ENCODE assay signal across 1 cellular context in the genomic region with DNA sequence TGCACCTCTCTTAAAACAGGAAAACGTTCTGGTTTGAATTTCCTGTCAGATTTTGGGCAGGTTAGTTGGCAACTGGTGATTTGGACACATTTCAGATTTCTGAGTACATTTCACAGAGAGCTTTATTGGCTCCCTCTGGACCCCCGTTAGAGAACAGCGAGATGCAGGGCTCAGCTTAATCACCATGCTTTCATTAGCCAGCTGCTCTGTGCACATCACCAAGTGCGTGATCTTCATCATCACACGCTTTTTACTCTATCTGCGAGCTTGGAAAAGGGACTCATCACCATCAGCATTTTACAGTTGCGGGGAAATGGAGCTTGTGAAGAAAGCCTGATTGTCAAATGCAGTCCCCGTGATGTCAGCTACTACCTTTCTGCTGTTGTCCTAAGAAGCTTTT.
TF ChIP-seq lines count a peak whose summit lies in the region.

No MANE protein-coding gene starts in this region.

TF ChIP-seq in WTC11, 78 proteins besides CTCF, POLR2A, EP300 and RAD21 (continued from another document):
- TF ChIP-seq, protein P1, sequence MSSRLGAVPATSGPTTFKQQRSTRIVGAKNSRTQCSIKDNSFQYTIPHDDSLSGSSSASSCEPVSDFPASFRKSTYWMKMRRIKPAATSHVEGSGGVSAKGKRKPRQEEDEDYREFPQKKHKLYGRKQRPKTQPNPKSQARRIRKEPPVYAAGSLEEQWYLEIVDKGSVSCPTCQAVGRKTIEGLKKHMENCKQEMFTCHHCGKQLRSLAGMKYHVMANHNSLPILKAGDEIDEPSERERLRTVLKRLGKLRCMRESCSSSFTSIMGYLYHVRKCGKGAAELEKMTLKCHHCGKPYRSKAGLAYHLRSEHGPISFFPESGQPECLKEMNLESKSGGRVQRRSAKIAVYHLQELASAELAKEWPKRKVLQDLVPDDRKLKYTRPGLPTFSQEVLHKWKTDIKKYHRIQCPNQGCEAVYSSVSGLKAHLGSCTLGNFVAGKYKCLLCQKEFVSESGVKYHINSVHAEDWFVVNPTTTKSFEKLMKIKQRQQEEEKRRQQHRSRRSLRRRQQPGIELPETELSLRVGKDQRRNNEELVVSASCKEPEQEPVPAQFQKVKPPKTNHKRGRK (CRISPR knock-in tag; IDR thresholded peaks at IDR 0.05; ENCODE audit: borderline replicate concordance) = no peak
- no peak for TF ChIP-seq TP53 (CRISPR knock-in tag; IDR thresholded peaks at IDR 0.05)
- TF ChIP-seq, protein P2, sequence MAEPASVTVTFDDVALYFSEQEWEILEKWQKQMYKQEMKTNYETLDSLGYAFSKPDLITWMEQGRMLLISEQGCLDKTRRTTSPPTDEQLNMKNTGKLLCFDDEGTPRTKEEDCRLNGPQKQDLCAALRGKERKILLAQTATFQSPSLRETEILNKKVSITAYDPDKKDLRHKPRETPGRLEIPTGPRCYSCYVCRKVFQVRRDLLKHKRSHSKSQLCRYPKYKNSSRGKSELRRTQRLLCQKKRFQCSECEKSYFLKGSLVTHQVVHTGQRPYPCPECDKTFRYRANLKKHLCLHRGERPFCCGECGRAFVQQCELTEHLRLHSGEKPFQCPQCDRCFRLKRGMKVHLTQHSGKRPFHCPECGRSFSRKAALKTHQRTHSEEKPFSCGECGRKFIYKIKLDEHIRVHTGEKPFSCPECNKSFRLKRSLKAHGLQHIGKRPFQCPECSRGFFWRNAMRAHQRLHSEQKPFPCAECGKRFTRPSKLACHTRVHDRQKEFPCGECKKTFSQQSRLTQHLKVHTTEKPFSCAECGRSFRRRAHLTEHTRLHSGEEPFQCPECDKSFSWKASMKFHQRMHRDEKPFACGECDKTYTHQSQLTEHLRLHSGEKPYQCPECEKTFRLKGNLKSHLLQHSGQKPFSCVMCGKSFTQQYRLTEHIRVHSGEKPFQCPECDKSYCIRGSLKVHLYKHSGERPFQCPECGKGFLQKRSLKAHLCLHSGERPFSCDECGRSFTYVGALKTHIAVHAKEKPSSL (CRISPR knock-in tag; conservative IDR thresholded peaks at IDR 0.05) = no peak
